ENCODE assay signal across 1 cellular context in genomic region chr22:36470162-36470993, GRCh38.
TF ChIP-seq lines count a peak whose summit lies in the region.

No MANE protein-coding gene starts in this region.

TF ChIP-seq in GM12878, 131 proteins besides CTCF, POLR2A, EP300 and RAD21 (continued from another document):
- TF ChIP-seq RELB (IDR thresholded peaks at IDR 0.05; ENCODE audit: low read depth), result no peak
- TF ChIP-seq PKNOX1 (IDR thresholded peaks at IDR 0.05), result no peak
- no peak for TF ChIP-seq CHD1 (IDR thresholded peaks at IDR 0.05; ENCODE audit: low read depth, low read length)
- peak; percentile 49; the same call in 1 of the 2 replicates for TF ChIP-seq YY1 (IDR thresholded peaks at IDR 0.05; ENCODE audit: low read depth, low read length)
- no peak for TF ChIP-seq BRCA1 (IDR thresholded peaks at IDR 0.05; ENCODE audit: low read depth, low read length)
- no peak for TF ChIP-seq DPF2 (IDR thresholded peaks at IDR 0.05)
- no peak for TF ChIP-seq PAX8 (IDR thresholded peaks at IDR 0.05)
- no peak for TF ChIP-seq NFYA (IDR thresholded peaks at IDR 0.05; ENCODE audit: borderline replicate concordance, low read depth, low read length)
- TF ChIP-seq E4F1 (IDR thresholded peaks at IDR 0.05; ENCODE audit: borderline replicate concordance, partially characterized antibody), result no peak
- no peak for TF ChIP-seq TCF12 (IDR thresholded peaks at IDR 0.05; ENCODE audit: low read depth, low read length)
- TF ChIP-seq IRF3 (IDR thresholded peaks at IDR 0.05), result no peak
- no peak for TF ChIP-seq YBX1 (IDR thresholded peaks at IDR 0.05)
- peak; percentile 97 for TF ChIP-seq SMC3 (IDR thresholded peaks at IDR 0.05; ENCODE audit: borderline replicate concordance, low read length)
